1 cellular context compared by ENCODE assay signal in the genomic region with DNA sequence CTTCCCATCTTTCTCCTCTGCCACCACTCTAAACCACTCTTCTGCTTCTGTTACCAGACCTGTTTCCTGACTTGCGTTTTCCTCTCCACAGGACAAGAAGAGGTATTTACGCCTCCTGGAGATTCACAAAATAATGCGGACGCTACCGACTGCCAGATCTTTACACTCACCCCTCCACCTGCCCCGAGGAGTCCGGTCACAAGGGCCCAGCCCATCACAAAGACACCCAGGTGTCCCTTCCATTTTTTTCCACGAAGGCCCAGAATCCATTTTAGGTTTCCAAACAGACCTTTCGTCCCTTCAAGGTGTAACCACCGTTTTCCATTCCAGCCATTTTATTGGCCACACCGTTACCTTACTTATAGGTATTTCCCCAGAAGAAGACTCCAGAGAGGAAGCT.
TF ChIP-seq lines count a peak whose summit lies in the region.

No MANE protein-coding gene starts in this region.

TF ChIP-seq in GM23338, 12 proteins besides CTCF, POLR2A, EP300 and RAD21 (continued from another document):
- TF ChIP-seq ZNF462 (CRISPR knock-in tag; IDR thresholded peaks at IDR 0.05) (no peak), EZH2 (IDR thresholded peaks at IDR 0.05; ENCODE audit: low read depth, unreplicated experiment) (no peak)
